39 cellular contexts compared by ENCODE assay signal in genomic region chr20:39137299-39137698, GRCh38.
"Had no signal": no experiment of that assay in that cellular context is flagged by ENCODE, and none has a peak within 500 bp of the region (broad histone marks: within the 10 kb centered on the region; RNA-seq: fewer than 3 reads in every experiment).

No MANE protein-coding gene starts in this region.

- H3K36me3 ChIP-seq: ascending aorta, cardiac muscle cell had no signal

- H3K4me1 ChIP-seq: ascending aorta had no signal

- H3K27ac Mint-ChIP-seq: activated B cell treated with CpG ODN at 0.5 μM for 24 hours; activated CD4-positive, alpha-beta memory T cell treated with anti-CD3 and anti-CD28 coated beads for 36 hours; activated CD4-positive, alpha-beta T cell treated with anti-CD3 and anti-CD28 coated beads, Interleukin-2, amount 10 ng/mL, durations not matched to agents 24 days and 14 days; activated CD8-positive, alpha-beta T cell treated with anti-CD3 and anti-CD28 coated beads for 36 hours; activated naive CD4-positive, alpha-beta T cell treated with anti-CD3 and anti-CD28 coated beads, Interleukin-2, amount 10 ng/mL, durations not matched to agents 7 days and 5 days; activated naive CD4-positive, alpha-beta T cell treated with anti-CD3 and anti-CD28 coated beads, Interleukin-2, amount 50 U/mL, for 24 hours; activated naive CD8-positive, alpha-beta T cell; activated naive CD8-positive, alpha-beta T cell treated with anti-CD3 and anti-CD28 coated beads, Interleukin-2, amount 10 ng/mL, durations not matched to agents 7 days and 5 days; activated naive CD8-positive, alpha-beta T cell treated with anti-CD3 and anti-CD28 coated beads, Interleukin-2, amount 50 U/mL, for 24 hours; activated T-cell treated with anti-CD3 and anti-CD28 coated beads, Interleukin-2, amount 50 U/mL, for 72 hours; activated T-helper 1 cell treated with anti-CD3 and anti-CD28 coated beads, Interleukin-12 subunit alpha, Interleukin-12 subunit beta, Interleukin-2, Interleukin-4 antibody, amounts not matched to agents 30 ng/mL and 10 ng/mL and 1 ng/mL, durations not matched to agents 14 hours and 24 hours and 36 hours; activated T-helper 17 cell treated with anti-CD3 and anti-CD28 coated beads, Interleukin-2, amount 50 U/mL, for 72 hours; T-helper 1 cell treated with Interleukin-12 subunit alpha and Interleukin-12 subunit beta and Interleukin-4 antibody, amounts not matched to agents 30 μg/mL and 1 μg/mL, for 36 hours; T-helper 2 cell treated with Interferon-gamma antibody and Interleukin-4, amounts not matched to agents 5 μg/mL and 100 μg/mL, for 36 hours had no signal

- H3K27me3 Mint-ChIP-seq: activated CD4-positive, alpha-beta T cell treated with anti-CD3 and anti-CD28 coated beads, Interleukin-2, amount 10 ng/mL, durations not matched to agents 24 days and 14 days; activated CD8-positive, alpha-beta T cell treated with anti-CD3 and anti-CD28 coated beads for 36 hours; activated naive CD8-positive, alpha-beta T cell treated with anti-CD3 and anti-CD28 coated beads, Interleukin-2, amount 50 U/mL, for 24 hours had no signal

- H3K27ac ChIP-seq: ascending aorta, cardiac muscle cell, VCaP had no signal

- H3K27me3 ChIP-seq: ascending aorta had no signal

- H3K4me1 Mint-ChIP-seq: activated B cell treated with CpG ODN at 0.5 μM for 24 hours; activated CD4-positive, alpha-beta T cell treated with anti-CD3 and anti-CD28 coated beads, Interleukin-2, amount 10 ng/mL, durations not matched to agents 24 days and 14 days; activated naive CD4-positive, alpha-beta T cell treated with anti-CD3 and anti-CD28 coated beads, Interleukin-2, amount 10 ng/mL, durations not matched to agents 7 days and 5 days; activated naive CD4-positive, alpha-beta T cell treated with anti-CD3 and anti-CD28 coated beads, Interleukin-2, amount 50 U/mL, for 24 hours; activated naive CD8-positive, alpha-beta T cell treated with anti-CD3 and anti-CD28 coated beads, Interleukin-2, amount 10 ng/mL, durations not matched to agents 7 days and 5 days; activated naive CD8-positive, alpha-beta T cell treated with anti-CD3 and anti-CD28 coated beads, Interleukin-2, amount 50 U/mL, for 24 hours; activated T-helper 17 cell treated with anti-CD3 and anti-CD28 coated beads, Interleukin-2, amount 50 U/mL, for 72 hours; central memory CD8-positive, alpha-beta T cell had no signal

- H3K9me3 Mint-ChIP-seq: activated B cell treated with CpG ODN at 0.5 μM for 24 hours; activated CD4-positive, alpha-beta memory T cell treated with anti-CD3 and anti-CD28 coated beads for 36 hours; activated CD4-positive, alpha-beta T cell treated with anti-CD3 and anti-CD28 coated beads, Interleukin-2, amount 10 ng/mL, durations not matched to agents 24 days and 14 days; activated CD8-positive, alpha-beta T cell treated with anti-CD3 and anti-CD28 coated beads for 36 hours; activated naive CD4-positive, alpha-beta T cell treated with anti-CD3 and anti-CD28 coated beads, Interleukin-2, amount 10 ng/mL, durations not matched to agents 7 days and 5 days; activated naive CD4-positive, alpha-beta T cell treated with anti-CD3 and anti-CD28 coated beads, Interleukin-2, amount 50 U/mL, for 24 hours; activated naive CD8-positive, alpha-beta T cell treated with anti-CD3 and anti-CD28 coated beads, Interleukin-2, amount 10 ng/mL, durations not matched to agents 7 days and 5 days; activated naive CD8-positive, alpha-beta T cell treated with anti-CD3 and anti-CD28 coated beads, Interleukin-2, amount 50 U/mL, for 24 hours; activated T-cell treated with anti-CD3 and anti-CD28 coated beads, Interleukin-2, amount 50 U/mL, for 4 hours; activated T-cell treated with anti-CD3 and anti-CD28 coated beads, Interleukin-2, amount 50 U/mL, for 72 hours; activated T-helper 1 cell treated with anti-CD3 and anti-CD28 coated beads, Interleukin-12 subunit alpha, Interleukin-12 subunit beta, Interleukin-2, Interleukin-4 antibody, amounts not matched to agents 30 ng/mL and 10 ng/mL and 1 ng/mL, durations not matched to agents 14 hours and 24 hours and 36 hours; activated T-helper 17 cell treated with anti-CD3 and anti-CD28 coated beads, Interleukin-2, amount 50 U/mL, for 72 hours; central memory CD8-positive, alpha-beta T cell; T-helper 1 cell treated with Interleukin-12 subunit alpha and Interleukin-12 subunit beta and Interleukin-4 antibody, amounts not matched to agents 30 μg/mL and 1 μg/mL, for 36 hours; T-helper 2 cell treated with Interferon-gamma antibody and Interleukin-4, amounts not matched to agents 5 μg/mL and 100 μg/mL, for 36 hours had no signal

- H3K4me3 Mint-ChIP-seq: activated B cell treated with CpG ODN at 0.5 μM for 24 hours; activated CD4-positive, alpha-beta memory T cell treated with anti-CD3 and anti-CD28 coated beads for 36 hours; activated CD4-positive, alpha-beta T cell treated with anti-CD3 and anti-CD28 coated beads, Interleukin-2, amount 10 ng/mL, durations not matched to agents 24 days and 14 days; activated CD8-positive, alpha-beta T cell treated with anti-CD3 and anti-CD28 coated beads for 36 hours; activated naive CD4-positive, alpha-beta T cell treated with anti-CD3 and anti-CD28 coated beads, Interleukin-2, amount 10 ng/mL, durations not matched to agents 7 days and 5 days; activated naive CD4-positive, alpha-beta T cell treated with anti-CD3 and anti-CD28 coated beads, Interleukin-2, amount 50 U/mL, for 24 hours; activated naive CD8-positive, alpha-beta T cell; activated naive CD8-positive, alpha-beta T cell treated with anti-CD3 and anti-CD28 coated beads, Interleukin-2, amount 10 ng/mL, durations not matched to agents 7 days and 5 days; activated naive CD8-positive, alpha-beta T cell treated with anti-CD3 and anti-CD28 coated beads, Interleukin-2, amount 50 U/mL, for 24 hours; activated T-cell treated with anti-CD3 and anti-CD28 coated beads, Interleukin-2, amount 50 U/mL, for 4 hours; activated T-cell treated with anti-CD3 and anti-CD28 coated beads, Interleukin-2, amount 50 U/mL, for 72 hours; activated T-helper 1 cell treated with anti-CD3 and anti-CD28 coated beads, Interleukin-12 subunit alpha, Interleukin-12 subunit beta, Interleukin-2, Interleukin-4 antibody, amounts not matched to agents 30 ng/mL and 10 ng/mL and 1 ng/mL, durations not matched to agents 14 hours and 24 hours and 36 hours; activated T-helper 17 cell treated with anti-CD3 and anti-CD28 coated beads, Interleukin-2, amount 50 U/mL, for 72 hours; brain; central memory CD8-positive, alpha-beta T cell; T-helper 1 cell treated with Interleukin-12 subunit alpha and Interleukin-12 subunit beta and Interleukin-4 antibody, amounts not matched to agents 30 μg/mL and 1 μg/mL, for 36 hours; T-helper 2 cell treated with Interferon-gamma antibody and Interleukin-4, amounts not matched to agents 5 μg/mL and 100 μg/mL, for 36 hours had no signal

- H3K4me3 ChIP-seq: ascending aorta, cardiac muscle cell had no signal

- H3K9me3 ChIP-seq: ascending aorta had no signal

- H3K36me3 Mint-ChIP-seq: activated CD4-positive, alpha-beta memory T cell treated with anti-CD3 and anti-CD28 coated beads for 36 hours; activated naive CD4-positive, alpha-beta T cell treated with anti-CD3 and anti-CD28 coated beads, Interleukin-2, amount 10 ng/mL, durations not matched to agents 7 days and 5 days; activated naive CD4-positive, alpha-beta T cell treated with anti-CD3 and anti-CD28 coated beads, Interleukin-2, amount 50 U/mL, for 24 hours; activated naive CD8-positive, alpha-beta T cell; activated naive CD8-positive, alpha-beta T cell treated with anti-CD3 and anti-CD28 coated beads, Interleukin-2, amount 10 ng/mL, durations not matched to agents 7 days and 5 days; brain had no signal

- FAIRE-seq: bronchial epithelial cell, TTC549 had no signal

- ATAC-seq: activated CD8-positive, alpha-beta T cell treated with anti-CD3 and anti-CD28 coated beads for 36 hours; activated naive CD8-positive, alpha-beta T cell treated with anti-CD3 and anti-CD28 coated beads, Interleukin-2, amount 50 U/mL, for 24 hours; activated T-cell treated with anti-CD3 and anti-CD28 coated beads, Interleukin-2, amount 50 U/mL, for 4 hours; activated T-cell treated with anti-CD3 and anti-CD28 coated beads, Interleukin-2, amount 50 U/mL, for 72 hours; activated T-helper 17 cell treated with anti-CD3 and anti-CD28 coated beads, Interleukin-2, amount 50 U/mL, for 72 hours had no signal

- DNase-seq: activated B cell treated with CpG ODN at 0.5 μM for 24 hours; activated CD4-positive, alpha-beta memory T cell treated with anti-CD3 and anti-CD28 coated beads for 36 hours; activated CD4-positive, alpha-beta T cell treated with anti-CD3 and anti-CD28 coated beads for 4 hours; activated CD4-positive, alpha-beta T cell treated with anti-CD3 and anti-CD28 coated beads, Interleukin-2, amount 10 ng/mL, durations not matched to agents 24 days and 14 days; activated CD4-positive, alpha-beta T cell treated with anti-CD3 and anti-CD28 coated beads, Interleukin-2, amount 50 U/mL, for 1 hour; activated CD4-positive, alpha-beta T cell treated with anti-CD3 and anti-CD28 coated beads, Interleukin-2, amount 50 U/mL, for 4 hours; activated CD4-positive, CD25-positive, alpha-beta regulatory T cell treated with anti-CD3 and anti-CD28 coated beads, Interleukin-2, amount 50 U/mL, for 72 hours; activated CD8-positive, alpha-beta memory T cell treated with anti-CD3 and anti-CD28 coated beads, Interleukin-2, amount 50 U/mL, for 4 hours; activated CD8-positive, alpha-beta T cell treated with anti-CD3 and anti-CD28 coated beads for 36 hours; activated effector memory CD4-positive, alpha-beta T cell treated with Interleukin-2 at 50 U/mL for 16 hours; activated gamma-delta T cell; activated naive CD4-positive, alpha-beta T cell treated with anti-CD3 and anti-CD28 coated beads, Interleukin-2, amount 10 ng/mL, durations not matched to agents 7 days and 5 days; activated naive CD4-positive, alpha-beta T cell treated with Interleukin-2 at 50 U/mL for 16 hours; activated naive CD8-positive, alpha-beta T cell treated with anti-CD3 and anti-CD28 coated beads, Interleukin-2, amount 10 ng/mL, durations not matched to agents 7 days and 5 days; activated naive CD8-positive, alpha-beta T cell treated with anti-CD3 and anti-CD28 coated beads, Interleukin-2, amount 50 U/mL, for 24 hours; activated T-cell treated with anti-CD3 and anti-CD28 coated beads for 4 hours; activated T-cell treated with anti-CD3 and anti-CD28 coated beads, Interleukin-2, amount 50 U/mL, for 1 hour; activated T-cell treated with anti-CD3 and anti-CD28 coated beads, Interleukin-2, amount 50 U/mL, for 4 hours; activated T-cell treated with anti-CD3 and anti-CD28 coated beads, Interleukin-2, amount 50 U/mL, for 72 hours; amygdala; anterior cingulate cortex; caudate nucleus; cerebellar nuclear complex; T-helper 1 cell; T-helper 2 cell; T-helper 9 cell had no signal
